12 cellular contexts compared by ENCODE assay signal in genomic region chr3:178518660-178519396, GRCh38. TPM values are rescaled to one million over a fixed set of nuclear protein-coding genes. Genes with fewer than 3 reads are reported as not detected.
A peak's percentile ranks its signal among the peaks of the same experiment; 100 is the strongest.
DNase-seq lines count a peak whose midpoint lies in the region; ATAC-seq and TF ChIP-seq lines count a peak whose summit lies in the region.
"Had no signal": no experiment of that assay in that cellular context is flagged by ENCODE, and none has a peak within 500 bp of the region (broad histone marks: within the 10 kb centered on the region; RNA-seq: fewer than 3 reads in every experiment).

No MANE protein-coding gene starts in this region.

- no peaks in the 10 kb centered on the region for H3K4me1 Mint-ChIP-seq in natural killer cell
- H3K4me1 Mint-ChIP-seq: CD4-positive, CD25-positive, alpha-beta regulatory T cell had no signal

- no peak for TF ChIP-seq POLR2A in esophagus muscularis mucosa (IDR thresholded peaks at IDR 0.05; ENCODE audit: low read depth)

- H3K9me3 ChIP-seq in RWPE2 (ENCODE audit: severe bottlenecking) (no peaks in the 10 kb centered on the region), esophagus muscularis mucosa (no peaks in the 10 kb centered on the region)

- ATAC-seq in GM19372 (IDR thresholded peaks at IDR 0.05; ENCODE audit: low read depth, unreplicated experiment) (peak; percentile 77), HG02973 (IDR thresholded peaks at IDR 0.05; ENCODE audit: unreplicated experiment) (peak; percentile 84), RWPE2 (ENCODE audit: low read depth) (peak; percentile 58; the same call in 2 of the 3 replicates), natural killer cell (no peak)
- ATAC-seq: activated naive CD4-positive, alpha-beta T cell treated with anti-CD3 and anti-CD28 coated beads, Interleukin-2, amount 50 U/mL, for 72 hours had no signal

- H3K27me3 Mint-ChIP-seq in natural killer cell (ENCODE audit: low read depth in 2 of 2) = no peaks in the 10 kb centered on the region

- H3K27me3 ChIP-seq in RWPE2 (ENCODE audit: insufficient read depth, poor library complexity, severe bottlenecking) = no peaks in the 10 kb centered on the region
- H3K27me3 ChIP-seq in esophagus muscularis mucosa = no peaks in the 10 kb centered on the region

- H3K4me1 ChIP-seq in RWPE2 (ENCODE audit: insufficient read depth, poor library complexity, severe bottlenecking) = no peaks in the 10 kb centered on the region
- no peaks in the 10 kb centered on the region for H3K4me1 ChIP-seq in esophagus muscularis mucosa

- no peak overlapping the region for H3K4me3 Mint-ChIP-seq in natural killer cell
- H3K4me3 Mint-ChIP-seq: CD4-positive, CD25-positive, alpha-beta regulatory T cell; neural crest cell had no signal

- peak; percentile 35 for DNase-seq in EL
- DNase-seq in RWPE2 (ENCODE audit: low spot score) = no peak
- DNase-seq in posterior vena cava (ENCODE audit: low spot score) = no peak
- no peak for DNase-seq in OCI-M2 (lab: John Stamatoyannopoulos, UW; ENCODE audit: unreplicated experiment)
- no peak for DNase-seq in natural killer cell
- DNase-seq in esophagus muscularis mucosa (ENCODE audit: extremely low spot score) = no peak
- DNase-seq: CD4-positive, CD25-positive, alpha-beta regulatory T cell; IMR-90 had no signal

- 82% methylated on average over 6 of the region's 6 CpGs for WGBS in esophagus muscularis mucosa

- H3K27ac ChIP-seq in RWPE2 (ENCODE audit: poor library complexity, severe bottlenecking) (no peak overlapping the region), esophagus muscularis mucosa (replicated peaks in 1 of 4) (no peak overlapping the region)

- H3K36me3 ChIP-seq in RWPE2 (ENCODE audit: low read depth) (no peaks in the 10 kb centered on the region), esophagus muscularis mucosa (no peaks in the 10 kb centered on the region)

- H3K4me3 ChIP-seq in RWPE2 (ENCODE audit: severe bottlenecking) (no peak overlapping the region), esophagus muscularis mucosa (no peak overlapping the region)

- intact Hi-C loops in posterior vena cava (cut with DNase I) (loop anchor here in 1 of 2 donors (5.0 kb wide), 1 partner anchor 922 kb away; no protein-coding TSS in a partner anchor), natural killer cell (cut with micrococcal nuclease) (no loop called here), esophagus muscularis mucosa (cut with DNase I) (no loop called here)

- H3K9me3 Mint-ChIP-seq in natural killer cell = peaks cover 5 to 9% of the 10 kb centered on the region in 2 donors
- H3K9me3 Mint-ChIP-seq: activated naive CD4-positive, alpha-beta T cell treated with anti-CD3 and anti-CD28 coated beads, Interleukin-2, amount 50 U/mL, for 72 hours; CD4-positive, CD25-positive, alpha-beta regulatory T cell had no signal

- H3K27ac Mint-ChIP-seq in natural killer cell = no peak overlapping the region
- H3K27ac Mint-ChIP-seq: activated naive CD4-positive, alpha-beta T cell treated with anti-CD3 and anti-CD28 coated beads, Interleukin-2, amount 50 U/mL, for 72 hours had no signal

- TF ChIP-seq EP300 in esophagus muscularis mucosa (IDR thresholded peaks at IDR 0.05) = no peak

- no peaks in the 10 kb centered on the region for H3K36me3 Mint-ChIP-seq in natural killer cell
- H3K36me3 Mint-ChIP-seq: activated naive CD4-positive, alpha-beta T cell treated with anti-CD3 and anti-CD28 coated beads, Interleukin-2, amount 50 U/mL, for 72 hours; CD4-positive, CD25-positive, alpha-beta regulatory T cell had no signal

- TF ChIP-seq CTCF in RWPE2 (IDR thresholded peaks at IDR 0.05; ENCODE audit: poor library complexity, severe bottlenecking) = no peak
- no peak for TF ChIP-seq CTCF in natural killer cell (IDR thresholded peaks at IDR 0.05)
- TF ChIP-seq CTCF in esophagus muscularis mucosa (IDR thresholded peaks at IDR 0.05) = no peak

RNA-seq across cellular contexts. Expression of gene KCNMB2, which starts 17.4 kb away (rescaled TPM):
- not detected for total RNA-seq in posterior vena cava
- total RNA-seq in natural killer cell = not detected
- under 1 TPM in 2 of 4 donors, not detected in 2; 0.17 to 0.40 TPM for total RNA-seq in esophagus muscularis mucosa
- total RNA-seq: activated naive CD4-positive, alpha-beta T cell treated with anti-CD3 and anti-CD28 coated beads, Interleukin-2, amount 50 U/mL, for 72 hours; CD4-positive, CD25-positive, alpha-beta regulatory T cell; IMR-90 had no signal

Comparison
In these comparisons a context has a peak if more than half of its experiments do, and no peak if none do; other contexts are left out.
1. ATAC-seq: peak in GM19372 (single experiment), HG02973 (single experiment) and RWPE2 (single experiment); none in natural killer cell (0 of 3).